In genomic region chr1:85406081-85406480, GRCh38 we compare ENCODE assay signal across 2 cellular contexts.
TF ChIP-seq lines count a peak whose summit lies in the region.

No MANE protein-coding gene starts in this region.

TF ChIP-seq in SK-N-SH, 30 proteins besides CTCF, POLR2A, EP300 and RAD21:
- no peak for TF ChIP-seq IRF3 (IDR thresholded peaks at IDR 0.05; ENCODE audit: low read depth, low read length)
- peak; percentile 17; the same call in 1 of the 2 replicates for TF ChIP-seq TCF12 (IDR thresholded peaks at IDR 0.05)

TF ChIP-seq in SK-N-SH treated with all-trans-retinoic acid at 6 μM for 48 hours, 23 proteins besides CTCF, POLR2A, EP300 and RAD21:
- TF ChIP-seq CSDC2 (CRISPR knock-in tag; IDR thresholded peaks at IDR 0.05) (no peak), GLIS3 (CRISPR knock-in tag; IDR thresholded peaks at IDR 0.05) (no peak), POU6F1 (CRISPR knock-in tag; IDR thresholded peaks at IDR 0.05; ENCODE audit: borderline replicate concordance, low read depth) (no peak), OSR1 (CRISPR knock-in tag; IDR thresholded peaks at IDR 0.05) (no peak), ZNF70 (CRISPR knock-in tag; IDR thresholded peaks at IDR 0.05) (no peak), ZFP3 (CRISPR knock-in tag; IDR thresholded peaks at IDR 0.05) (no peak), ZFP30 (CRISPR knock-in tag; IDR thresholded peaks at IDR 0.05) (no peak), ESRRG (CRISPR knock-in tag; IDR thresholded peaks at IDR 0.05) (no peak), ARNTL (CRISPR knock-in tag; IDR thresholded peaks at IDR 0.05; ENCODE audit: borderline replicate concordance, low read depth) (no peak), SNAI2 (CRISPR knock-in tag; IDR thresholded peaks at IDR 0.05) (no peak), ZC3H10 (CRISPR knock-in tag; IDR thresholded peaks at IDR 0.05) (no peak)
- TF ChIP-seq, protein P1, sequence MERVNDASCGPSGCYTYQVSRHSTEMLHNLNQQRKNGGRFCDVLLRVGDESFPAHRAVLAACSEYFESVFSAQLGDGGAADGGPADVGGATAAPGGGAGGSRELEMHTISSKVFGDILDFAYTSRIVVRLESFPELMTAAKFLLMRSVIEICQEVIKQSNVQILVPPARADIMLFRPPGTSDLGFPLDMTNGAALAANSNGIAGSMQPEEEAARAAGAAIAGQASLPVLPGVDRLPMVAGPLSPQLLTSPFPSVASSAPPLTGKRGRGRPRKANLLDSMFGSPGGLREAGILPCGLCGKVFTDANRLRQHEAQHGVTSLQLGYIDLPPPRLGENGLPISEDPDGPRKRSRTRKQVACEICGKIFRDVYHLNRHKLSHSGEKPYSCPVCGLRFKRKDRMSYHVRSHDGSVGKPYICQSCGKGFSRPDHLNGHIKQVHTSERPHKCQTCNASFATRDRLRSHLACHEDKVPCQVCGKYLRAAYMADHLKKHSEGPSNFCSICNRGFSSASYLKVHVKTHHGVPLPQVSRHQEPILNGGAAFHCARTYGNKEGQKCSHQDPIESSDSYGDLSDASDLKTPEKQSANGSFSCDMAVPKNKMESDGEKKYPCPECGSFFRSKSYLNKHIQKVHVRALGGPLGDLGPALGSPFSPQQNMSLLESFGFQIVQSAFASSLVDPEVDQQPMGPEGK (CRISPR knock-in tag; IDR thresholded peaks at IDR 0.05; ENCODE audit: borderline replicate concordance): no peak
- TF ChIP-seq, protein P2, sequence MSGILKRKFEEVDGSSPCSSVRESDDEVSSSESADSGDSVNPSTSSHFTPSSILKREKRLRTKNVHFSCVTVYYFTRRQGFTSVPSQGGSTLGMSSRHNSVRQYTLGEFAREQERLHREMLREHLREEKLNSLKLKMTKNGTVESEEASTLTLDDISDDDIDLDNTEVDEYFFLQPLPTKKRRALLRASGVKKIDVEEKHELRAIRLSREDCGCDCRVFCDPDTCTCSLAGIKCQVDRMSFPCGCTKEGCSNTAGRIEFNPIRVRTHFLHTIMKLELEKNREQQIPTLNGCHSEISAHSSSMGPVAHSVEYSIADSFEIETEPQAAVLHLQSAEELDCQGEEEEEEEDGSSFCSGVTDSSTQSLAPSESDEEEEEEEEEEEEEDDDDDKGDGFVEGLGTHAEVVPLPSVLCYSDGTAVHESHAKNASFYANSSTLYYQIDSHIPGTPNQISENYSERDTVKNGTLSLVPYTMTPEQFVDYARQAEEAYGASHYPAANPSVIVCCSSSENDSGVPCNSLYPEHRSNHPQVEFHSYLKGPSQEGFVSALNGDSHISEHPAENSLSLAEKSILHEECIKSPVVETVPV (CRISPR knock-in tag; IDR thresholded peaks at IDR 0.05): no peak
